8 cellular contexts compared by ENCODE assay signal in the genomic region with DNA sequence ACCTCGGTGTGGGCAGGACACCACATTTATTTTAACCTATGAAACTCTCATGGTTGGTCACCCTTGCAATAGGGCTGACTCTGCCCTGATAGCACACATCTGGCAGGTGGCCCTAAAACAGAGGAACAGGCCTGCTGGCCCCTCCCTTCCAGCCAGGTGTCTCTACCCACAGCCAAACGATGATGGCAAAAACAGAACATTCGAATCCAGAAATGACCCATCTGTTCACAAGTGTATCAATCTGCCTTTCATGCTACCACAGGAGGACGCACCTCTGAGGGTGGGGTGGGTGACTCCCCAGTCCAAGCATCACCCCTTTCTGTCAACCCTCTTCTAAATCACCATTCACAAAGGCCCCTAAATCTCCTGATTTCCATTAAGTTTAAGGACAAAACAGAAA.
DNase-seq lines count a peak whose midpoint lies in the region; ATAC-seq and TF ChIP-seq lines count a peak whose summit lies in the region.

No MANE protein-coding gene starts in this region.

- H3K9me3 ChIP-seq in thymus (ENCODE audit: control insufficient read depth), result no peaks in the 10 kb centered on the region

- POLR2A ChIA-PET in activated B cell treated with CpG ODN at 0.5 μM for 24 hours (lab: Charles Lee), result interaction anchor here (0.6 to 10.5 kb wide), 21 partner anchors 9 to 362 kb away, joined by 3 to 221 read pairs (median 11); no protein-coding TSS in a partner anchor

- no peaks in the 10 kb centered on the region for H3K27me3 ChIP-seq in thymus (ENCODE audit: control insufficient read depth, insufficient read depth)

- TF ChIP-seq CTCF in activated B cell treated with CpG ODN at 0.5 μM for 24 hours (IDR thresholded peaks at IDR 0.05) (no peak), glutamatergic neuron (IDR thresholded peaks at IDR 0.05; ENCODE audit: partially characterized antibody, unreplicated experiment) (no peak)

- H3K4me3 Mint-ChIP-seq in activated B cell treated with CpG ODN at 0.5 μM for 24 hours, result peak overlapping the region; percentile 74
- no peak overlapping the region for H3K4me3 Mint-ChIP-seq in glutamatergic neuron (ENCODE audit: unreplicated experiment)

- intact Hi-C loops in activated B cell treated with CpG ODN at 0.5 μM for 24 hours (cut with micrococcal nuclease), result loop anchor here (1.0 to 2.0 kb wide), 5 partner anchors 16 to 179 kb away; no protein-coding TSS in a partner anchor

- ATAC-seq in HG02840 (IDR thresholded peaks at IDR 0.05; ENCODE audit: low FRiP score, unreplicated experiment) (peak; percentile 49), activated B cell treated with CpG ODN at 0.5 μM for 24 hours (ENCODE audit: low read depth) (peak; percentile 61)

- DNase-seq in activated naive CD4-positive, alpha-beta T cell treated with Interleukin-2 at 50 U/mL for 16 hours, result peak; percentile 40
- DNase-seq in activated naive CD4-positive, alpha-beta T cell treated with anti-CD3 and anti-CD28 coated beads, Interleukin-2, amount 50 U/mL, for 16 hours, result no peak
- no peak for DNase-seq in activated B cell treated with CpG ODN at 0.5 μM for 24 hours
- DNase-seq in DMS53 (lab: John Stamatoyannopoulos, UW), result no peak
- DNase-seq in ureter (ENCODE audit: low spot score), result no peak
- DNase-seq in glutamatergic neuron, result no peak

- H3K4me1 Mint-ChIP-seq in activated B cell treated with CpG ODN at 0.5 μM for 24 hours, result peaks cover 100% of the 10 kb centered on the region
- H3K4me1 Mint-ChIP-seq in glutamatergic neuron (ENCODE audit: low read depth, unreplicated experiment), result no peaks in the 10 kb centered on the region

- H3K36me3 ChIP-seq in thymus (ENCODE audit: control insufficient read depth, insufficient read depth), result peaks cover 63% of the 10 kb centered on the region

- H3K36me3 Mint-ChIP-seq in activated B cell treated with CpG ODN at 0.5 μM for 24 hours (ENCODE audit: low read depth) (peaks cover 89% of the 10 kb centered on the region), glutamatergic neuron (ENCODE audit: unreplicated experiment) (no peaks in the 10 kb centered on the region)

- H3K27me3 Mint-ChIP-seq in activated B cell treated with CpG ODN at 0.5 μM for 24 hours (no peaks in the 10 kb centered on the region), glutamatergic neuron (ENCODE audit: unreplicated experiment) (no peaks in the 10 kb centered on the region)

- WGBS in thymus, result 34% methylated on average over 4 of the region's 4 CpGs

- H3K27ac Mint-ChIP-seq in activated B cell treated with CpG ODN at 0.5 μM for 24 hours (peak overlapping the region; percentile 89), glutamatergic neuron (ENCODE audit: unreplicated experiment) (no peak overlapping the region)

- no peak overlapping the region for H3K4me3 ChIP-seq in thymus (ENCODE audit: low read length)

- H3K9me3 Mint-ChIP-seq in activated B cell treated with CpG ODN at 0.5 μM for 24 hours (no peaks in the 10 kb centered on the region), glutamatergic neuron (ENCODE audit: unreplicated experiment) (peaks cover 5% of the 10 kb centered on the region)

- peak overlapping the region; percentile 89 for H3K27ac ChIP-seq in thymus (ENCODE audit: low read depth)

- peaks cover 81% of the 10 kb centered on the region for H3K4me1 ChIP-seq in thymus (ENCODE audit: control insufficient read depth, insufficient read depth, low read length)

- CTCF ChIA-PET in activated B cell treated with CpG ODN at 0.5 μM for 24 hours (lab: Charles Lee), result interaction anchor here (1.1 to 2.4 kb wide), 13 partner anchors 9 to 289 kb away, joined by 3 to 11 read pairs (median 4); no protein-coding TSS in a partner anchor
